Comparison of ENCODE assay signal across 8 cellular contexts in the genomic region with DNA sequence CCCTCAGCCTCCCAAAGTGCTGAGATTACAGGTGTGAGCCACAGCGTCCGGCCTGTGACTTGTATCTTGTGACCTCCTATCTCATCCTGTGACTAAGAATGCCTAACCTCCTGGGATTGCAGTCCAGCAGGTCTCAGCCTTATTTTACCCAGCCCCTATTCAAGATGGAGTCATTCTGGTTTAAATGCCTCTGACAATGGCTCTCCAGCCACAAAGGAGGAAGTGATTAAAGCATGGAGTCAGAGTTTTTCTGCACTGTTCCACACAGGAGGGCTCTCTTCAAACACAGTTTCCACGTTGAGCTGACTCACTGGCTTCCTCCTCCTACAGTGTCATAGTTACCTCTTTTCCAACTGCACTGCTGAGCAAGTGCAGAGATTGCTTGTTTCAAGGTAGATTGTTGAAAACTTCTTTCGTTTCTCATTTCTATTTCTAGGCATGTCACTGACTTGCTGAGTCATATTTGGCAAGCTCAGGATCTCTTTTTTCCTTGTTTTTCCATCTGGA. TPM values are rescaled to one million over a fixed set of nuclear protein-coding genes. Genes with fewer than 3 reads are reported as not detected.
DNase-seq lines count a peak whose midpoint lies in the region; ATAC-seq, FAIRE-seq and TF ChIP-seq lines count a peak whose summit lies in the region.

No MANE protein-coding gene starts in this region.

- H3K36me3 Mint-ChIP-seq in Calu3 (ENCODE audit: insufficient read depth, unreplicated experiment) (no peaks in the 10 kb centered on the region), natural killer cell (no peaks in the 10 kb centered on the region)

- dilution Hi-C loops in mammary epithelial cell (cut with HindIII; ENCODE audit: low sequenced_read_pairs), result no loop called here

- H3K9me3 Mint-ChIP-seq in Calu3 (ENCODE audit: low read depth, unreplicated experiment) (no peaks in the 10 kb centered on the region), natural killer cell (no peaks in the 10 kb centered on the region)

- CTCF ChIA-PET in Calu3 (lab: Charles Lee), result interaction anchor here (1.1 kb wide), 1 partner anchor 19 kb away, joined by 3 read pairs; no protein-coding TSS in a partner anchor
- CTCF ChIA-PET in mammary epithelial cell (lab: Charles Lee; ENCODE audit: low non-redundant PET), result no interaction called here

- peaks cover 3% of the 10 kb centered on the region for H3K4me1 ChIP-seq in mammary epithelial cell (ENCODE audit: insufficient read depth, low read length)

- TF ChIP-seq CTCF in Calu3 (IDR thresholded peaks at IDR 0.05; ENCODE audit: unreplicated experiment), result no peak
- no peak for TF ChIP-seq CTCF in mammary epithelial cell (conservative IDR thresholded peaks at IDR 0.05 in 1 of 2, IDR thresholded peaks at IDR 0.05 in 1 of 2; ENCODE audit: extremely low read depth in 1 of 2, insufficient read depth in 1 of 2, low read depth in 1 of 2, low read length in 2 of 2)
- TF ChIP-seq CTCF in natural killer cell (IDR thresholded peaks at IDR 0.05), result no peak

- 48% methylated on average over 4 of the region's 4 CpGs for WGBS in mammary epithelial cell (ENCODE audit: low coverage, missing lambda C conversion rate)

- H3K4me1 Mint-ChIP-seq in Calu3 (ENCODE audit: low read depth, unreplicated experiment) (peaks cover 10% of the 10 kb centered on the region), natural killer cell (peaks cover 0 to 5% of the 10 kb centered on the region in 2 donors)

- H2AFZ ChIP-seq in mammary epithelial cell (ENCODE audit: low read depth, low read length), result peak overlapping the region; percentile 47

- H3K27ac ChIP-seq in mammary epithelial cell (ENCODE audit: insufficient read depth, low read depth, low read length), result peak overlapping the region; percentile 44

- BruUV-seq in Calu3 (replicated peaks; lab: Mats Ljungman, UMichigan) (no TSS peak), mammary epithelial cell (replicated peaks; lab: Mats Ljungman, UMichigan) (no TSS peak)

- H3K9ac ChIP-seq in mammary epithelial cell (ENCODE audit: insufficient read depth, low read length), result no peak overlapping the region

- H3K27ac Mint-ChIP-seq in Calu3 (ENCODE audit: unreplicated experiment), result peak overlapping the region; percentile 50
- H3K27ac Mint-ChIP-seq in natural killer cell, result no peak overlapping the region

- no peaks in the 10 kb centered on the region for H3K9me3 ChIP-seq in mammary epithelial cell (replicated peaks; ENCODE audit: insufficient read depth, low read length)

- in situ Hi-C loops in mammary epithelial cell (cut with MboI; ENCODE audit: low sequenced_read_pairs in 2 of 2), result no loop called here

- DNase-seq in Calu3, result peak; percentile 15
- DNase-seq in RCC 7860 (ENCODE audit: low spot score), result peak; percentile 83
- DNase-seq in mammary epithelial cell, result peak; percentile 89
- no peak for DNase-seq in natural killer cell
- no peak for DNase-seq in germinal center (ENCODE audit: low spot score)
- no peak for DNase-seq in cerebellar nuclear complex (lab: John Stamatoyannopoulos, UW)

- H3K27me3 Mint-ChIP-seq in Calu3 (ENCODE audit: unreplicated experiment) (no peaks in the 10 kb centered on the region), natural killer cell (ENCODE audit: low read depth in 2 of 2) (peaks cover 0 to 7% of the 10 kb centered on the region in 2 donors)

- no peaks in the 10 kb centered on the region for H4K20me1 ChIP-seq in mammary epithelial cell (ENCODE audit: insufficient read depth, low read length)

- H3K79me2 ChIP-seq in mammary epithelial cell (ENCODE audit: insufficient read depth, low read length), result no peaks in the 10 kb centered on the region

- intact Hi-C loops in Calu3 (cut with micrococcal nuclease; ENCODE audit: unreplicated experiment), result no loop called here
- intact Hi-C loops in mammary epithelial cell (cut with micrococcal nuclease), result no loop called here
- intact Hi-C loops in natural killer cell (cut with micrococcal nuclease), result no loop called here

- ATAC-seq in GM21825 (IDR thresholded peaks at IDR 0.05; ENCODE audit: unreplicated experiment), result peak; percentile 58
- peak in 2 of 3 donors; percentile 30 to 36 for ATAC-seq in natural killer cell
- ATAC-seq in HG02763 (IDR thresholded peaks at IDR 0.05; ENCODE audit: unreplicated experiment), result no peak

- no peaks in the 10 kb centered on the region for H3K36me3 ChIP-seq in mammary epithelial cell (ENCODE audit: insufficient read depth, low read length)

- no peak overlapping the region for H3K4me3 Mint-ChIP-seq in Calu3 (ENCODE audit: low read depth, unreplicated experiment)
- H3K4me3 Mint-ChIP-seq in natural killer cell, result no peak overlapping the region

- no peaks in the 10 kb centered on the region for H3K27me3 ChIP-seq in mammary epithelial cell (ENCODE audit: insufficient read depth, low read length)

- H3K4me2 ChIP-seq in mammary epithelial cell (ENCODE audit: insufficient read depth, low read depth, low read length), result no peak overlapping the region

- H3K4me3 ChIP-seq in mammary epithelial cell (replicated peaks in 1 of 3; ENCODE audit: insufficient read depth in 1 of 3, low read depth in 2 of 3, low read length in 3 of 3), result no peak overlapping the region

- no peak for FAIRE-seq in RCC 7860 (lab: Jason Lieb, UNC)

RNA-seq across cellular contexts. Expression of a gene that starts 29.3 kb away (rescaled TPM):
- total RNA-seq in Calu3 (2022) (36.5 and 45.9 TPM in 2 replicates), mammary epithelial cell (100 to 1,000 TPM in 1 of 2 donors, 10 to 100 TPM in 1; 68.1 to 101 TPM), natural killer cell (10 to 100 TPM; 43.6 to 61.7 (median 45.3) TPM)
- 27.3 TPM for polyA plus RNA-seq in mammary epithelial cell
- polyA minus RNA-seq in mammary epithelial cell, result 77.4 TPM

Comparison
In these comparisons a context has a peak if more than half of its experiments do, and no peak if none do; other contexts are left out.
1. DNase-seq: peak in Calu3 (single experiment), RCC 7860 (single experiment) and mammary epithelial cell (single experiment); none in natural killer cell (single experiment), germinal center (single experiment) and cerebellar nuclear complex (0 of 2).